8 cellular contexts compared by ENCODE assay signal in genomic region chr14:68792830-68793733, GRCh38. TPM values are rescaled to one million over a fixed set of nuclear protein-coding genes. Genes with fewer than 3 reads are reported as not detected.
DNase-seq lines count a peak whose midpoint lies in the region; ATAC-seq and TF ChIP-seq lines count a peak whose summit lies in the region.

ZFP36L1 (minus strand) TSS chr14:68793067; CDS start chr14:68792938, 129 bp downstream.

- peaks cover 29 to 35% (median 30%) of the 10 kb centered on the region in 3 donors for H3K36me3 Mint-ChIP-seq in immature natural killer cell

- peak; percentile 54 for ATAC-seq in DND-41 (ENCODE audit: insufficient read depth, low read depth)

- H3K79me2 ChIP-seq in DND-41 (ENCODE audit: insufficient read depth, low read length), result peaks cover 51% of the 10 kb centered on the region

- peak within 1 kb of the TSS; percentile 97 for H3K9ac ChIP-seq in DND-41 (ENCODE audit: low read depth, low read length)

- peak within 1 kb of the TSS; percentile 77 to 79 for H3K4me3 ChIP-seq in DND-41 (ENCODE audit: low read depth in 1 of 2, low read length in 2 of 2)

- peaks cover 37 to 56% (median 49%) of the 10 kb centered on the region in 3 donors for H3K27me3 Mint-ChIP-seq in immature natural killer cell (ENCODE audit: low read depth in 3 of 3)

- peaks cover 20% of the 10 kb centered on the region for H3K36me3 ChIP-seq in DND-41 (ENCODE audit: insufficient read depth, low read length)

- H3K27ac ChIP-seq in DND-41 (ENCODE audit: low read length) (peak within 1 kb of the TSS; percentile 99), caudate nucleus (ENCODE audit: low read depth, low read length) (peak within 1 kb of the TSS; percentile 96)

- peaks cover 50% of the 10 kb centered on the region for H3K4me1 ChIP-seq in DND-41 (ENCODE audit: insufficient read depth, low read length)

- H3K9me3 ChIP-seq in DND-41 (ENCODE audit: insufficient read depth, low read length, severe bottlenecking), result no peaks in the 10 kb centered on the region

- TF ChIP-seq CTCF in DND-41 (IDR thresholded peaks at IDR 0.05; ENCODE audit: borderline replicate concordance, extremely low read depth, low read length, poor library complexity, severe bottlenecking), result no peak

- H3K4me3 Mint-ChIP-seq in immature natural killer cell, result peak within 1 kb of the TSS; percentile 91 to 98 (median 94)

- peak within 1 kb of the TSS; percentile 92 for H3K4me2 ChIP-seq in DND-41 (ENCODE audit: insufficient read depth, low read length)

- DNase-seq in DND-41 (peak; percentile 96), H4 (ENCODE audit: low spot score) (peak; percentile 94), MV-4-11 (lab: John Stamatoyannopoulos, UW) (peak; percentile 75), caudate nucleus (lab: John Stamatoyannopoulos, UW) (peak in 51 of 61 donors; percentile 12 to 87 (median 60)), immature natural killer cell (peak; percentile 92 to 95 (median 95)), smooth muscle cell of the brain vasculature (ENCODE audit: low read depth, low spot score) (peak; percentile 98), superior temporal gyrus (ENCODE audit: extremely low spot score) (no peak)
- DNase-seq in activated CD4-positive, CD25-positive, alpha-beta regulatory T cell (lab: John Stamatoyannopoulos, UW), result peak; percentile 74 to 86 (median 84)

- H4K20me1 ChIP-seq in DND-41 (ENCODE audit: insufficient read depth, low read length), result peaks cover 16% of the 10 kb centered on the region

- no peaks in the 10 kb centered on the region for H3K9me3 Mint-ChIP-seq in immature natural killer cell

- peak within 1 kb of the TSS; percentile 98 to 100 (median 100) for H3K27ac Mint-ChIP-seq in immature natural killer cell

- H3K4me1 Mint-ChIP-seq in immature natural killer cell, result peaks cover 56 to 67% of the 10 kb centered on the region in 2 donors

- H2AFZ ChIP-seq in DND-41 (ENCODE audit: low read depth, low read length), result peak within 1 kb of the TSS; percentile 80

- no peaks in the 10 kb centered on the region for H3K27me3 ChIP-seq in DND-41 (ENCODE audit: insufficient read depth, low read length, poor library complexity)

RNA-seq across cellular contexts. Expression of gene ZFP36L1, which starts in this region (rescaled TPM):
- total RNA-seq in H4 (2014; rRNA removed; shearing (Covaris generic)), result 27.7 and 31.0 TPM in 2 replicates
- polyA plus RNA-seq in immature natural killer cell, result 100 to 1,000 TPM in 1 of 3 donors, 10 to 100 TPM in 2; 36.6 to 126 (median 61.8) TPM
